In genomic region chr15:40002295-40002694, GRCh38 we compare ENCODE assay signal across 1 cellular context.
TF ChIP-seq lines count a peak whose summit lies in the region.

No MANE protein-coding gene starts in this region.

TF ChIP-seq in HepG2, 621 proteins besides CTCF, POLR2A, EP300 and RAD21 (continued from another document and continues in another):
- no peak for TF ChIP-seq ATF5 (CRISPR knock-in tag; IDR thresholded peaks at IDR 0.05; ENCODE audit: low read depth)
- TF ChIP-seq, protein P1, sequence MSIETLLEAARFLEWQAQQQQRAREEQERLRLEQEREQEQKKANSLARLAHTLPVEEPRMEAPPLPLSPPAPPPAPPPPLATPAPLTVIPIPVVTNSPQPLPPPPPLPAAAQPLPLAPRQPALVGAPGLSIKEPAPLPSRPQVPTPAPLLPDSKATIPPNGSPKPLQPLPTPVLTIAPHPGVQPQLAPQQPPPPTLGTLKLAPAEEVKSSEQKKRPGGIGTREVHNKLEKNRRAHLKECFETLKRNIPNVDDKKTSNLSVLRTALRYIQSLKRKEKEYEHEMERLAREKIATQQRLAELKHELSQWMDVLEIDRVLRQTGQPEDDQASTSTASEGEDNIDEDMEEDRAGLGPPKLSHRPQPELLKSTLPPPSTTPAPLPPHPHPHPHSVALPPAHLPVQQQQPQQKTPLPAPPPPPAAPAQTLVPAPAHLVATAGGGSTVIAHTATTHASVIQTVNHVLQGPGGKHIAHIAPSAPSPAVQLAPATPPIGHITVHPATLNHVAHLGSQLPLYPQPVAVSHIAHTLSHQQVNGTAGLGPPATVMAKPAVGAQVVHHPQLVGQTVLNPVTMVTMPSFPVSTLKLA (IDR thresholded peaks at IDR 0.05) = no peak
- no peak for TF ChIP-seq ZBTB42 (CRISPR knock-in tag; IDR thresholded peaks at IDR 0.05)
- TF ChIP-seq TOE1 (CRISPR knock-in tag; IDR thresholded peaks at IDR 0.05) = no peak
- peak; percentile 60; the same call in 1 of the 2 replicates for TF ChIP-seq ZNF564 (CRISPR knock-in tag; IDR thresholded peaks at IDR 0.05)
- no peak for TF ChIP-seq ZNF841 (CRISPR knock-in tag; IDR thresholded peaks at IDR 0.05; ENCODE audit: borderline replicate concordance)
- no peak for TF ChIP-seq ZNF678 (CRISPR knock-in tag; IDR thresholded peaks at IDR 0.05)
- no peak for TF ChIP-seq DNMT1 (CRISPR knock-in tag; IDR thresholded peaks at IDR 0.05)
- TF ChIP-seq, protein P2, sequence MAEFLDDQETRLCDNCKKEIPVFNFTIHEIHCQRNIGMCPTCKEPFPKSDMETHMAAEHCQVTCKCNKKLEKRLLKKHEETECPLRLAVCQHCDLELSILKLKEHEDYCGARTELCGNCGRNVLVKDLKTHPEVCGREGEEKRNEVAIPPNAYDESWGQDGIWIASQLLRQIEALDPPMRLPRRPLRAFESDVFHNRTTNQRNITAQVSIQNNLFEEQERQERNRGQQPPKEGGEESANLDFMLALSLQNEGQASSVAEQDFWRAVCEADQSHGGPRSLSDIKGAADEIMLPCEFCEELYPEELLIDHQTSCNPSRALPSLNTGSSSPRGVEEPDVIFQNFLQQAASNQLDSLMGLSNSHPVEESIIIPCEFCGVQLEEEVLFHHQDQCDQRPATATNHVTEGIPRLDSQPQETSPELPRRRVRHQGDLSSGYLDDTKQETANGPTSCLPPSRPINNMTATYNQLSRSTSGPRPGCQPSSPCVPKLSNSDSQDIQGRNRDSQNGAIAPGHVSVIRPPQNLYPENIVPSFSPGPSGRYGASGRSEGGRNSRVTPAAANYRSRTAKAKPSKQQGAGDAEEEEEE (CRISPR knock-in tag; IDR thresholded peaks at IDR 0.05; ENCODE audit: borderline replicate concordance) = no peak
- peak; percentile 64; the same call in 1 of the 2 replicates for TF ChIP-seq PHF21A (CRISPR knock-in tag; IDR thresholded peaks at IDR 0.05)
- TF ChIP-seq FLYWCH1 (CRISPR knock-in tag; IDR thresholded peaks at IDR 0.05) = no peak
- TF ChIP-seq KDM1A (CRISPR knock-in tag; IDR thresholded peaks at IDR 0.05) = peak; percentile 80
- TF ChIP-seq PRMT3 (CRISPR knock-in tag; IDR thresholded peaks at IDR 0.05; ENCODE audit: borderline replicate concordance, low read depth) = no peak
- no peak for TF ChIP-seq ZKSCAN5 (CRISPR knock-in tag; IDR thresholded peaks at IDR 0.05)
- TF ChIP-seq FOXA3 (CRISPR knock-in tag; IDR thresholded peaks at IDR 0.05) = peak; percentile 83
- peak; percentile 54; the same call in 1 of the 2 replicates for TF ChIP-seq HHEX (CRISPR knock-in tag; IDR thresholded peaks at IDR 0.05)
- TF ChIP-seq TBL1XR1 (IDR thresholded peaks at IDR 0.05; ENCODE audit: borderline replicate concordance, low read length, partially characterized antibody) = no peak
- TF ChIP-seq LRRFIP1 (CRISPR knock-in tag; conservative IDR thresholded peaks at IDR 0.05) = no peak
- TF ChIP-seq TFAP4 (IDR thresholded peaks at IDR 0.05; ENCODE audit: borderline replicate concordance, low read depth) = no peak
- no peak for TF ChIP-seq ZFYVE20 (CRISPR knock-in tag; IDR thresholded peaks at IDR 0.05; ENCODE audit: borderline replicate concordance, low read depth)
- no peak for TF ChIP-seq ZNF567 (CRISPR knock-in tag; IDR thresholded peaks at IDR 0.05; ENCODE audit: borderline replicate concordance)
- no peak for TF ChIP-seq ATAD3A (CRISPR knock-in tag; IDR thresholded peaks at IDR 0.05)
- TF ChIP-seq NR2F6 (IDR thresholded peaks at IDR 0.05) = peak; percentile 39; the same call in 1 of the 2 replicates
- TF ChIP-seq NR2F6 (CRISPR knock-in tag; IDR thresholded peaks at IDR 0.05) = peak; percentile 76; the same call in 1 of the 2 replicates
- no peak for TF ChIP-seq SOX6 (IDR thresholded peaks at IDR 0.05)
- TF ChIP-seq SOX6 (CRISPR knock-in tag; IDR thresholded peaks at IDR 0.05) = peak; percentile 78
- TF ChIP-seq PATZ1 (CRISPR knock-in tag; IDR thresholded peaks at IDR 0.05) = 0 out of 2 replicates have a peak, but pooled peaks have one; percentile 25
- TF ChIP-seq SRF (IDR thresholded peaks at IDR 0.05; ENCODE audit: low read depth, low read length) = peak; percentile 53; the same call in 1 of the 2 replicates
- 0 out of 2 replicates have a peak, but pooled peaks have one; percentile 73 for TF ChIP-seq NFKBIZ (CRISPR knock-in tag; IDR thresholded peaks at IDR 0.05)
- TF ChIP-seq, protein P3, sequence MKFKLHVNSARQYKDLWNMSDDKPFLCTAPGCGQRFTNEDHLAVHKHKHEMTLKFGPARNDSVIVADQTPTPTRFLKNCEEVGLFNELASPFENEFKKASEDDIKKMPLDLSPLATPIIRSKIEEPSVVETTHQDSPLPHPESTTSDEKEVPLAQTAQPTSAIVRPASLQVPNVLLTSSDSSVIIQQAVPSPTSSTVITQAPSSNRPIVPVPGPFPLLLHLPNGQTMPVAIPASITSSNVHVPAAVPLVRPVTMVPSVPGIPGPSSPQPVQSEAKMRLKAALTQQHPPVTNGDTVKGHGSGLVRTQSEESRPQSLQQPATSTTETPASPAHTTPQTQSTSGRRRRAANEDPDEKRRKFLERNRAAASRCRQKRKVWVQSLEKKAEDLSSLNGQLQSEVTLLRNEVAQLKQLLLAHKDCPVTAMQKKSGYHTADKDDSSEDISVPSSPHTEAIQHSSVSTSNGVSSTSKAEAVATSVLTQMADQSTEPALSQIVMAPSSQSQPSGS (CRISPR knock-in tag; IDR thresholded peaks at IDR 0.05) = peak; percentile 39; the same call in 1 of the 2 replicates
- TF ChIP-seq JUND (CRISPR knock-in tag; IDR thresholded peaks at IDR 0.05) = 0 out of 2 replicates have a peak, but pooled peaks have one; percentile 28
- no peak for TF ChIP-seq GFI1 (CRISPR knock-in tag; IDR thresholded peaks at IDR 0.05; ENCODE audit: borderline replicate concordance)
- TF ChIP-seq ZNF484 (CRISPR knock-in tag; IDR thresholded peaks at IDR 0.05; ENCODE audit: borderline replicate concordance, low read depth) = no peak
- peak; percentile 61 for TF ChIP-seq HDAC1 (CRISPR knock-in tag; IDR thresholded peaks at IDR 0.05)
- TF ChIP-seq ZSCAN31 (CRISPR knock-in tag; IDR thresholded peaks at IDR 0.05; ENCODE audit: low read depth) = no peak
- TF ChIP-seq ZNF503 (CRISPR knock-in tag; IDR thresholded peaks at IDR 0.05) = 0 out of 2 replicates have a peak, but pooled peaks have one; percentile 45
- no peak for TF ChIP-seq ZNF446 (CRISPR knock-in tag; IDR thresholded peaks at IDR 0.05)
- TF ChIP-seq, protein P4, sequence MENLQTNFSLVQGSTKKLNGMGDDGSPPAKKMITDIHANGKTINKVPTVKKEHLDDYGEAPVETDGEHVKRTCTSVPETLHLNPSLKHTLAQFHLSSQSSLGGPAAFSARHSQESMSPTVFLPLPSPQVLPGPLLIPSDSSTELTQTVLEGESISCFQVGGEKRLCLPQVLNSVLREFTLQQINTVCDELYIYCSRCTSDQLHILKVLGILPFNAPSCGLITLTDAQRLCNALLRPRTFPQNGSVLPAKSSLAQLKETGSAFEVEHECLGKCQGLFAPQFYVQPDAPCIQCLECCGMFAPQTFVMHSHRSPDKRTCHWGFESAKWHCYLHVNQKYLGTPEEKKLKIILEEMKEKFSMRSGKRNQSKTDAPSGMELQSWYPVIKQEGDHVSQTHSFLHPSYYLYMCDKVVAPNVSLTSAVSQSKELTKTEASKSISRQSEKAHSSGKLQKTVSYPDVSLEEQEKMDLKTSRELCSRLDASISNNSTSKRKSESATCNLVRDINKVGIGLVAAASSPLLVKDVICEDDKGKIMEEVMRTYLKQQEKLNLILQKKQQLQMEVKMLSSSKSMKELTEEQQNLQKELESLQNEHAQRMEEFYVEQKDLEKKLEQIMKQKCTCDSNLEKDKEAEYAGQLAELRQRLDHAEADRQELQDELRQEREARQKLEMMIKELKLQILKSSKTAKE (CRISPR knock-in tag; IDR thresholded peaks at IDR 0.05; ENCODE audit: borderline replicate concordance) = no peak
- no peak for TF ChIP-seq ZNF660 (CRISPR knock-in tag; IDR thresholded peaks at IDR 0.05; ENCODE audit: borderline replicate concordance, low read depth)
- no peak for TF ChIP-seq CENPBD1 (CRISPR knock-in tag; IDR thresholded peaks at IDR 0.05; ENCODE audit: borderline replicate concordance, low read depth)
- TF ChIP-seq, protein P5, sequence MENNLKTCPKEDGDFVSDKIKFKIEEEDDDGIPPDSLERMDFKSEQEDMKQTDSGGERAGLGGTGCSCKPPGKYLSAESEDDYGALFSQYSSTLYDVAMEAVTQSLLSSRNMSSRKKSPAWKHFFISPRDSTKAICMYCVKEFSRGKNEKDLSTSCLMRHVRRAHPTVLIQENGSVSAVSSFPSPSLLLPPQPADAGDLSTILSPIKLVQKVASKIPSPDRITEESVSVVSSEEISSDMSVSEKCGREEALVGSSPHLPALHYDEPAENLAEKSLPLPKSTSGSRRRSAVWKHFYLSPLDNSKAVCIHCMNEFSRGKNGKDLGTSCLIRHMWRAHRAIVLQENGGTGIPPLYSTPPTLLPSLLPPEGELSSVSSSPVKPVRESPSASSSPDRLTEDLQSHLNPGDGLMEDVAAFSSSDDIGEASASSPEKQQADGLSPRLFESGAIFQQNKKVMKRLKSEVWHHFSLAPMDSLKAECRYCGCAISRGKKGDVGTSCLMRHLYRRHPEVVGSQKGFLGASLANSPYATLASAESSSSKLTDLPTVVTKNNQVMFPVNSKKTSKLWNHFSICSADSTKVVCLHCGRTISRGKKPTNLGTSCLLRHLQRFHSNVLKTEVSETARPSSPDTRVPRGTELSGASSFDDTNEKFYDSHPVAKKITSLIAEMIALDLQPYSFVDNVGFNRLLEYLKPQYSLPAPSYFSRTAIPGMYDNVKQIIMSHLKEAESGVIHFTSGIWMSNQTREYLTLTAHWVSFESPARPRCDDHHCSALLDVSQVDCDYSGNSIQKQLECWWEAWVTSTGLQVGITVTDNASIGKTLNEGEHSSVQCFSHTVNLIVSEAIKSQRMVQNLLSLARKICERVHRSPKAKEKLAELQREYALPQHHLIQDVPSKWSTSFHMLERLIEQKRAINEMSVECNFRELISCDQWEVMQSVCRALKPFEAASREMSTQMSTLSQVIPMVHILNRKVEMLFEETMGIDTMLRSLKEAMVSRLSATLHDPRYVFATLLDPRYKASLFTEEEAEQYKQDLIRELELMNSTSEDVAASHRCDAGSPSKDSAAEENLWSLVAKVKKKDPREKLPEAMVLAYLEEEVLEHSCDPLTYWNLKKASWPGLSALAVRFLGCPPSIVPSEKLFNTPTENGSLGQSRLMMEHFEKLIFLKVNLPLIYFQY (CRISPR knock-in tag; IDR thresholded peaks at IDR 0.05; ENCODE audit: borderline replicate concordance) = no peak
